Comparison of ENCODE assay signal across 8 cellular contexts in genomic region chr19:39531834-39532232, GRCh38. TPM values are rescaled to one million over a fixed set of nuclear protein-coding genes. Genes with fewer than 3 reads are reported as not detected.
DNase-seq lines count a peak whose midpoint lies in the region; ATAC-seq and TF ChIP-seq lines count a peak whose summit lies in the region.

No MANE protein-coding gene starts in this region.

- ATAC-seq in SK-N-SH treated with all-trans-retinoic acid at 6 μM for 48 hours: peak; percentile 12
- no peak for ATAC-seq in HG03280 (IDR thresholded peaks at IDR 0.05; ENCODE audit: unreplicated experiment)

- peak overlapping the region; percentile 76 for H3K4me3 ChIP-seq in GM12865 (ENCODE audit: low read depth, low read length)
- H3K4me3 ChIP-seq in fibroblast of mammary gland (ENCODE audit: control insufficient read depth, low read depth, low read length): peak overlapping the region; percentile 72
- H3K4me3 ChIP-seq in retinal pigment epithelial cell (ENCODE audit: low read length): peak overlapping the region; percentile 83

- no peak for TF ChIP-seq CTCF in GM12865 (IDR thresholded peaks at IDR 0.05; ENCODE audit: insufficient read depth, low read depth, low read length, missing control alignments)
- TF ChIP-seq CTCF in fibroblast of mammary gland (conservative IDR thresholded peaks at IDR 0.05; ENCODE audit: control insufficient read depth, insufficient read depth, low read depth, low read length): no peak
- TF ChIP-seq CTCF in retinal pigment epithelial cell (conservative IDR thresholded peaks at IDR 0.05; ENCODE audit: low read depth, low read length): no peak

- DNase-seq in GM12865 (ENCODE audit: low read depth) (no peak), fibroblast of mammary gland (ENCODE audit: low read depth) (no peak), retinal pigment epithelial cell (ENCODE audit: low read depth) (no peak), GOT3 (lab: John Stamatoyannopoulos, UW) (no peak), H4 (ENCODE audit: low spot score) (no peak), NCI-H226 (no peak)

TF ChIP-seq in SK-N-SH treated with all-trans-retinoic acid at 6 μM for 48 hours, 23 proteins besides CTCF, POLR2A, EP300 and RAD21:
- TF ChIP-seq BACH2 (CRISPR knock-in tag; IDR thresholded peaks at IDR 0.05; ENCODE audit: borderline replicate concordance): no peak
- TF ChIP-seq CREB5 (CRISPR knock-in tag; IDR thresholded peaks at IDR 0.05; ENCODE audit: low read depth): no peak
- no peak for TF ChIP-seq TOX (CRISPR knock-in tag; IDR thresholded peaks at IDR 0.05; ENCODE audit: borderline replicate concordance)
- no peak for TF ChIP-seq GLIS3 (CRISPR knock-in tag; IDR thresholded peaks at IDR 0.05)
- no peak for TF ChIP-seq ARNTL (CRISPR knock-in tag; IDR thresholded peaks at IDR 0.05; ENCODE audit: borderline replicate concordance, low read depth)
- no peak for TF ChIP-seq PPARA (CRISPR knock-in tag; IDR thresholded peaks at IDR 0.05; ENCODE audit: borderline replicate concordance)
TF ChIP-seq in SK-N-SH treated with all-trans-retinoic acid at 6 μM for 48 hours: peak in this region for 0.

RNA-seq across cellular contexts. Expression of gene EID2B, which starts 0.8 kb away (rescaled TPM):
- total RNA-seq in H4 (2014; rRNA removed; shearing (Covaris generic)): 3.2 and 3.3 TPM in 2 replicates

RNA-seq across cellular contexts. Expression of gene EID2, which starts 8.1 kb away (rescaled TPM):
- 10.8 and 11.5 TPM in 2 replicates for total RNA-seq in H4 (2014; rRNA removed; shearing (Covaris generic))

RNA-seq across cellular contexts. Expression of gene SELENOV, which starts 16.9 kb away (rescaled TPM):
- total RNA-seq in H4 (2014; rRNA removed; shearing (Covaris generic)): not detected in 2 replicates

RNA-seq across cellular contexts. Expression of gene DLL3, which starts 33.1 kb away (rescaled TPM):
- 2.0 and 2.2 TPM in 2 replicates for total RNA-seq in H4 (2014; rRNA removed; shearing (Covaris generic))

RNA-seq across cellular contexts. Expression of gene TIMM50, which starts 51.2 kb away (rescaled TPM):
- 91.9 and 122 TPM in 2 replicates for total RNA-seq in H4 (2014; rRNA removed; shearing (Covaris generic))
